8 cellular contexts compared by ENCODE assay signal in the genomic region with DNA sequence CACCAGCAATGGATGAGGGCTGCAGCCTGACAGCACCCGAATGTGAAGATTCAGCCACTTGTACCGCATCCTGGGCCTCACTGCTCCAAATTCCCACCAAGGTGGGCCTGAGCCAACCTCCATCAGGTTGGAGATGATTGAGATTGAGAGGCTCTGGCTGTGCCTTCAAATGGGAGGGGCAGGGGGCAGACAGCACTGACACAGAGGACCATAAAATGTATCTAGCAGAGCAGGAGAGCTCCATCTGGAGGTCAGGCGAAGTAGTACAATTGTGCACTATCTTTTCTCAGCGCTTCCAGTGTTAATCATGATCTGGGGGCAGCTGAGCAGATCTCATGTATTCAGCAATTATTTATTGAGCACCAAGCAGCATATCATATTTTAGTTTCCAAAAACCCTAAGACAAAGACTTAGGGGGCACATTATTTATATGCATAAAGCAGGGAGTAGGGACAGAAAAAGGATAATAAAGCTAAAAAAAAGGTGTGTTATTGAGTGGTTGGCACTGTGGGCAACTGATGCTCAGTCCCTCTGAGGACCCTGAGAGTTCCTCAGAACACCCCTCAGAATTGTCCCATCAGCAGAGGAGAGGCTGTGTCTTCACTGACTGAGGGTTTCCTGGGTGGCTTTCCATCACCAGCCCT. TPM values are rescaled to one million over a fixed set of nuclear protein-coding genes. Genes with fewer than 3 reads are reported as not detected.
DNase-seq lines count a peak whose midpoint lies in the region; ATAC-seq and TF ChIP-seq lines count a peak whose summit lies in the region.

No MANE protein-coding gene starts in this region.

- no peak overlapping the region for H3K4ac ChIP-seq in mesenchymal stem cell (ENCODE audit: low read depth in 1 of 2, low read length in 2 of 2)

- no peak overlapping the region for H2AK5ac ChIP-seq in mesenchymal stem cell (ENCODE audit: low read length, severe bottlenecking)

- H3K9me3 ChIP-seq in mesenchymal stem cell (ENCODE audit: control insufficient read depth, low read length), result no peaks in the 10 kb centered on the region

- no peak overlapping the region for H3K14ac ChIP-seq in mesenchymal stem cell (ENCODE audit: low read length in 2 of 2)

- TF ChIP-seq CTCF in GM12875 (IDR thresholded peaks at IDR 0.05; ENCODE audit: borderline replicate concordance, insufficient read depth, low read depth, low read length) (peak; percentile 74), activated B cell treated with CpG ODN at 0.5 μM for 24 hours (IDR thresholded peaks at IDR 0.05) (peak; percentile 33), choroid plexus epithelial cell (conservative IDR thresholded peaks at IDR 0.05; ENCODE audit: low read depth, low read length) (peak; percentile 83)

- H3K4me2 ChIP-seq in mesenchymal stem cell (ENCODE audit: low read length, poor library complexity, severe bottlenecking), result no peak overlapping the region

- H2AFZ ChIP-seq in mesenchymal stem cell (ENCODE audit: low read depth, low read length), result no peak overlapping the region

- ATAC-seq in HG02610 (IDR thresholded peaks at IDR 0.05; ENCODE audit: unreplicated experiment), result peak; percentile 71
- ATAC-seq in activated B cell treated with CpG ODN at 0.5 μM for 24 hours (ENCODE audit: low read depth), result peak; percentile 88
- peak; percentile 66 for ATAC-seq in stimulated activated naive CD8-positive, alpha-beta T cell treated with anti-CD3 and anti-CD28 coated beads, Interleukin-15, Interleukin-2, amounts not matched to agents 100 U/mL and 50 U/mL, for 24 hours

- DNase-seq in 8988T (peak; percentile 39), NAMALWA (ENCODE audit: low spot score) (peak; percentile 76), activated B cell treated with CpG ODN at 0.5 μM for 24 hours (no peak), choroid plexus epithelial cell (ENCODE audit: low read depth) (peak; percentile 77), mesenchymal stem cell (peak; percentile 50)
- peak; percentile 65 for DNase-seq in stimulated activated naive CD8-positive, alpha-beta T cell treated with anti-CD3 and anti-CD28 coated beads, Interleukin-15, Interleukin-2, amounts not matched to agents 100 U/mL and 50 U/mL, for 24 hours

- H3K36me3 ChIP-seq in mesenchymal stem cell (ENCODE audit: control insufficient read depth in 1 of 2, insufficient read depth in 2 of 2, low read depth in 1 of 2, low read length in 2 of 2), result no peaks in the 10 kb centered on the region

- no peak overlapping the region for H2BK15ac ChIP-seq in mesenchymal stem cell (ENCODE audit: low read depth, poor library complexity, severe bottlenecking)

- CTCF ChIA-PET in activated B cell treated with CpG ODN at 0.5 μM for 24 hours (lab: Charles Lee), result interaction anchor here (0.7 to 4.7 kb wide), 8 partner anchors 10 to 164 kb away, joined by 3 to 26 read pairs (median 8); no protein-coding TSS in a partner anchor

- POLR2A ChIA-PET in activated B cell treated with CpG ODN at 0.5 μM for 24 hours (lab: Charles Lee), result no interaction called here

- no peak overlapping the region for H3K27ac Mint-ChIP-seq in activated B cell treated with CpG ODN at 0.5 μM for 24 hours

- H3K18ac ChIP-seq in mesenchymal stem cell (ENCODE audit: low read depth in 1 of 2, low read length in 2 of 2), result peak overlapping the region in 1 of 2 experiments; percentile 25

- no peak overlapping the region for H4K91ac ChIP-seq in mesenchymal stem cell (ENCODE audit: low read length)

- H3K4me3 ChIP-seq in GM12875 (ENCODE audit: low read depth, low read length) (no peak overlapping the region), choroid plexus epithelial cell (ENCODE audit: low read depth, low read length) (no peak overlapping the region), mesenchymal stem cell (ENCODE audit: insufficient read depth in 1 of 2, low read depth in 1 of 2, low read length in 2 of 2) (no peak overlapping the region)

- H3K9me3 Mint-ChIP-seq in activated B cell treated with CpG ODN at 0.5 μM for 24 hours, result no peaks in the 10 kb centered on the region

- intact Hi-C loops in activated B cell treated with CpG ODN at 0.5 μM for 24 hours (cut with micrococcal nuclease), result loop anchor here (1.0 kb wide), 3 partner anchors 158 to 1740 kb away; no protein-coding TSS in a partner anchor

- no peaks in the 10 kb centered on the region for H3K36me3 Mint-ChIP-seq in activated B cell treated with CpG ODN at 0.5 μM for 24 hours (ENCODE audit: low read depth)

- no peak overlapping the region for H3K9ac ChIP-seq in mesenchymal stem cell (ENCODE audit: low read length)

- peaks cover under 1% of the 10 kb centered on the region in 2 experiments for H3K27me3 ChIP-seq in mesenchymal stem cell (ENCODE audit: control insufficient read depth in 1 of 2, insufficient read depth in 1 of 2, low read length in 2 of 2)

- H3K27ac ChIP-seq in mesenchymal stem cell (ENCODE audit: low read length, poor library complexity, severe bottlenecking), result no peak overlapping the region

- H2BK120ac ChIP-seq in mesenchymal stem cell (ENCODE audit: low read depth, low read length), result no peak overlapping the region

- peak overlapping the region in 1 of 2 experiments; percentile 77 for H2BK12ac ChIP-seq in mesenchymal stem cell (ENCODE audit: low read length in 2 of 2)

- WGBS in mesenchymal stem cell, result 72% methylated on average over 4 of the region's 4 CpGs

- H3K27me3 Mint-ChIP-seq in activated B cell treated with CpG ODN at 0.5 μM for 24 hours, result peaks cover 2% of the 10 kb centered on the region

- H3K4me1 Mint-ChIP-seq in activated B cell treated with CpG ODN at 0.5 μM for 24 hours, result peaks cover 32% of the 10 kb centered on the region

- peaks cover 2% of the 10 kb centered on the region for H3K4me1 ChIP-seq in mesenchymal stem cell (ENCODE audit: control insufficient read depth, insufficient read depth, low read depth, low read length)

- no peak overlapping the region for H4K8ac ChIP-seq in mesenchymal stem cell (ENCODE audit: low read length)

- no peak overlapping the region for H3K4me3 Mint-ChIP-seq in activated B cell treated with CpG ODN at 0.5 μM for 24 hours

- H3K79me1 ChIP-seq in mesenchymal stem cell (replicated peaks; ENCODE audit: low read length, poor library complexity, severe bottlenecking), result no peaks in the 10 kb centered on the region

- no peak overlapping the region for H2BK5ac ChIP-seq in mesenchymal stem cell (ENCODE audit: low read depth, low read length, poor library complexity, severe bottlenecking)

- no peak overlapping the region for H3K23ac ChIP-seq in mesenchymal stem cell (ENCODE audit: low read length in 2 of 2)

RNA-seq across cellular contexts. Expression of a gene that starts 31.6 kb away (rescaled TPM):
- total RNA-seq in activated B cell treated with CpG ODN at 0.5 μM for 24 hours, result not detected in 2 replicates
- 3.8 TPM for polyA plus RNA-seq in mesenchymal stem cell (2013, experiment 1 of 2)
- 4.1 TPM for polyA plus RNA-seq in mesenchymal stem cell (2013, experiment 2 of 2)

Comparison
In these comparisons a context has a peak if more than half of its experiments do, and no peak if none do; other contexts are left out.
1. CTCF ChIP-seq: peak in every context shown above with its lines; median percentile 83 in choroid plexus epithelial cell; 74 in GM12875; 33 in activated B cell treated with CpG ODN at 0.5 μM for 24 hours.